In the genomic region with DNA sequence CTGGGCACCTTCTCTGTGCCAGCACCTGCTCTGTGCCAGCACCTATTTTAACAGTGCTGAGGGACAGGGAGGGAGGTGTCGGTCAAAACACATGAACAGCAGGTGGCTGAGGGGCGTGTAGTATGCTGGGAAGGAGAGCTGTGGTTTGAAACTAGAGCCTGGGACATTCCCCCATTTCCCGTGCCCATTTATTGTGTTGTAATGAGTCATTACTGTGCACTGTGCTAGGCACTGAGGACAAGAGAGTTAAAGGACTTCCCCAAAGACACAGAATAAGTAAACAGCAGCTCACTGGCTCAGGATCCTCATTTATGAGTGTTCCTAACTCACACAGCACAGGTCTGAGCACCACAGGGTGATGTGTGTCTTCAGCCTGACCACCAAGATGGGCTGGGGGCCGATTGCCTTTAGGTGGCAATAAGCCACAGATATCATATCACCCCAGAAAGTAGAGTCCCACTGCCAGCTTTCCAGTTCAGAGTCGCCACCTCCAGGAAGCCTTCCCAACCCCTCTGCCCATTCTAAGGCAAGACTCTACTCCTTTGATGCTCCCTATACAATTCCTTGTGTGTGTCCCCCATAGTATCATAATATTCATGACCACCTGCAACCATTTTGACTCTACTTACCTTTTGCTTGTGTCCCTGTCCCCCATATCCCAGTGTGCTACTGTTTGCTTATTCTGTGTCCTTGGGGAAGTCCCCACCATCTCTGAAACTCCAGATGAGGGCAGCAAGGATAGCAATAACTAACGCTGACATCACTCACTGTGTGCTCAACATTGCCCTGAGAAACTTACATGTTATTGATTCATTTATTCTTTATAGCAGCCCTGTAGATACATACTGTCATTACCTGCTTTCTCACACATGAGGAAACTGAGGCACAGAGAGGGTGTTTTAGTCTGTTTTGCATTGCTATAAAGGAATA, we compare ENCODE assay signal across 14 cellular contexts.
A peak's percentile ranks its signal among the peaks of the same experiment; 100 is the strongest.
DNase-seq lines count a peak whose midpoint lies in the region; ATAC-seq and TF ChIP-seq lines count a peak whose summit lies in the region.
"Had no signal": no experiment of that assay in that cellular context is flagged by ENCODE, and none has a peak within 500 bp of the region (broad histone marks: within the 10 kb centered on the region; RNA-seq: fewer than 3 reads in every experiment).

No MANE protein-coding gene starts in this region.

- TF ChIP-seq CTCF in GM12865 (IDR thresholded peaks at IDR 0.05; ENCODE audit: insufficient read depth, low read depth, low read length, missing control alignments) (no peak), omental fat pad (IDR thresholded peaks at IDR 0.05) (no peak)

- H3K4me3 ChIP-seq in GM12865 (ENCODE audit: low read depth, low read length): no peak overlapping the region
- H3K4me3 ChIP-seq: Peyer's patch, upper lobe of right lung had no signal

- peak; percentile 68 for ATAC-seq in GM18861 (IDR thresholded peaks at IDR 0.05; ENCODE audit: unreplicated experiment)
- peak; percentile 75 for ATAC-seq in HG02588 (IDR thresholded peaks at IDR 0.05; ENCODE audit: unreplicated experiment)
- ATAC-seq in HG03175 (IDR thresholded peaks at IDR 0.05; ENCODE audit: unreplicated experiment): no peak
- no peak for ATAC-seq in omental fat pad (ENCODE audit: low FRiP score)
- ATAC-seq: upper lobe of right lung had no signal

- DNase-seq in GM12865 (ENCODE audit: low read depth): peak; percentile 81
- DNase-seq in RPMI7951 (ENCODE audit: low read depth): peak; percentile 43
- DNase-seq in NAMALWA (ENCODE audit: low spot score): no peak
- no peak for DNase-seq in omental fat pad (ENCODE audit: low spot score)
- no peak for DNase-seq in OCI-M1 (lab: John Stamatoyannopoulos, UW)
- DNase-seq: activated T-cell treated with anti-CD3 and anti-CD28 coated beads, Interleukin-2, amount 50 U/mL, for 4 hours; CD4-positive, CD25-positive, alpha-beta regulatory T cell; H9; NCI-H1694 treated with DMSO at 0.1 percent for 48 hours; Peyer's patch; upper lobe of right lung had no signal

Comparison
In these comparisons a context has a peak if more than half of its experiments do, and no peak if none do; other contexts are left out.
1. DNase-seq: peak in GM12865 (single experiment) and RPMI7951 (single experiment); none in NAMALWA (single experiment), omental fat pad (single experiment) and OCI-M1 (single experiment).
2. ATAC-seq: peak in GM18861 (single experiment) and HG02588 (single experiment); none in HG03175 (single experiment) and omental fat pad (single experiment).